1 cellular context compared by ENCODE assay signal in genomic region chr1:23825076-23825761, GRCh38.
A peak's percentile ranks its signal among the peaks of the same experiment; 100 is the strongest.
TF ChIP-seq lines count a peak whose summit lies in the region.

Gene HMGCL (minus strand): TSS chr1:23825429. CDS start chr1:23825415, 14 bp downstream.

TF ChIP-seq in HepG2, 621 proteins besides CTCF, POLR2A, EP300 and RAD21 (continued from another document and continues in another):
- TF ChIP-seq, protein P1, sequence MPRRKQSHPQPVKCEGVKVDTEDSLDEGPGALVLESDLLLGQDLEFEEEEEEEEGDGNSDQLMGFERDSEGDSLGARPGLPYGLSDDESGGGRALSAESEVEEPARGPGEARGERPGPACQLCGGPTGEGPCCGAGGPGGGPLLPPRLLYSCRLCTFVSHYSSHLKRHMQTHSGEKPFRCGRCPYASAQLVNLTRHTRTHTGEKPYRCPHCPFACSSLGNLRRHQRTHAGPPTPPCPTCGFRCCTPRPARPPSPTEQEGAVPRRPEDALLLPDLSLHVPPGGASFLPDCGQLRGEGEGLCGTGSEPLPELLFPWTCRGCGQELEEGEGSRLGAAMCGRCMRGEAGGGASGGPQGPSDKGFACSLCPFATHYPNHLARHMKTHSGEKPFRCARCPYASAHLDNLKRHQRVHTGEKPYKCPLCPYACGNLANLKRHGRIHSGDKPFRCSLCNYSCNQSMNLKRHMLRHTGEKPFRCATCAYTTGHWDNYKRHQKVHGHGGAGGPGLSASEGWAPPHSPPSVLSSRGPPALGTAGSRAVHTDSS (CRISPR knock-in tag; conservative IDR thresholded peaks at IDR 0.05), result peak; percentile 39; the same call in 1 of the 2 replicates
- TF ChIP-seq RFX5 (IDR thresholded peaks at IDR 0.05; ENCODE audit: low read depth, low read length) (no peak), ZNF883 (CRISPR knock-in tag; IDR thresholded peaks at IDR 0.05; ENCODE audit: not compliant biosample characterization) (peak; percentile 57), KDM6A (CRISPR knock-in tag; IDR thresholded peaks at IDR 0.05; ENCODE audit: low read depth) (0 out of 2 replicates have a peak, but pooled peaks have one; percentile 11), ZNF816 (CRISPR knock-in tag; IDR thresholded peaks at IDR 0.05; ENCODE audit: borderline replicate concordance) (no peak), ZFX (CRISPR knock-in tag; IDR thresholded peaks at IDR 0.05; ENCODE audit: low read depth) (peak; percentile 73), ZSCAN31 (CRISPR knock-in tag; IDR thresholded peaks at IDR 0.05; ENCODE audit: low read depth) (peak; percentile 93), BRCA1 (CRISPR knock-in tag; IDR thresholded peaks at IDR 0.05) (peak; percentile 74; the same call in 1 of the 2 replicates), GATAD1 (CRISPR knock-in tag; IDR thresholded peaks at IDR 0.05) (peak; percentile 96), MED1 (CRISPR knock-in tag; IDR thresholded peaks at IDR 0.05) (peak; percentile 85), NCOA1 (CRISPR knock-in tag; IDR thresholded peaks at IDR 0.05) (no peak), ZBTB43 (CRISPR knock-in tag; conservative IDR thresholded peaks at IDR 0.05) (peak; percentile 67; the same call in 1 of the 2 replicates), SOX5 (CRISPR knock-in tag; IDR thresholded peaks at IDR 0.05; ENCODE audit: borderline replicate concordance) (peak; percentile 30; the same call in 1 of the 2 replicates), HNRNPK (IDR thresholded peaks at IDR 0.05; ENCODE audit: low read depth, low read length, poor library complexity, severe bottlenecking) (peak; percentile 69), ZZZ3 (CRISPR knock-in tag; IDR thresholded peaks at IDR 0.05; ENCODE audit: borderline replicate concordance) (peak; percentile 69; the same call in 1 of the 2 replicates), GPN1 (CRISPR knock-in tag; IDR thresholded peaks at IDR 0.05; ENCODE audit: borderline replicate concordance) (no peak), ZNF510 (CRISPR knock-in tag; IDR thresholded peaks at IDR 0.05; ENCODE audit: low read depth) (peak; percentile 75; the same call in 1 of the 2 replicates), TEF (CRISPR knock-in tag; IDR thresholded peaks at IDR 0.05) (peak; percentile 69; the same call in 1 of the 2 replicates), HOXA5 (CRISPR knock-in tag; IDR thresholded peaks at IDR 0.05) (peak; percentile 93), PPARG (CRISPR knock-in tag; conservative IDR thresholded peaks at IDR 0.05) (0 out of 2 replicates have a peak, but pooled peaks have one; percentile 34), ZNF552 (CRISPR knock-in tag; IDR thresholded peaks at IDR 0.05; ENCODE audit: borderline replicate concordance) (peak; percentile 82; the same call in 1 of the 2 replicates), ZNF770 (CRISPR knock-in tag; IDR thresholded peaks at IDR 0.05) (0 out of 2 replicates have a peak, but pooled peaks have one; percentile 30), RARA (CRISPR knock-in tag; IDR thresholded peaks at IDR 0.05) (peak; percentile 45; the same call in 1 of the 2 replicates), BRD4 (CRISPR knock-in tag; IDR thresholded peaks at IDR 0.05) (peak; percentile 95), ZBTB3 (CRISPR knock-in tag; IDR thresholded peaks at IDR 0.05; ENCODE audit: borderline replicate concordance, low read depth) (0 out of 2 replicates have a peak, but pooled peaks have one; percentile 23), HNRNPLL (IDR thresholded peaks at IDR 0.05; ENCODE audit: low read depth, low read length, poor library complexity, severe bottlenecking) (peak; percentile 38), ZNF281 (CRISPR knock-in tag; IDR thresholded peaks at IDR 0.05; ENCODE audit: borderline replicate concordance) (peak; percentile 21; the same call in 1 of the 2 replicates), SMAD3 (CRISPR knock-in tag; IDR thresholded peaks at IDR 0.05) (peak; percentile 76; the same call in 1 of the 2 replicates), ZNF784 (CRISPR knock-in tag; IDR thresholded peaks at IDR 0.05; ENCODE audit: borderline replicate concordance) (peak; percentile 72; the same call in 1 of the 2 replicates), BORCS8-MEF2B (CRISPR knock-in tag; IDR thresholded peaks at IDR 0.05) (peak; percentile 87), TBL1XR1 (IDR thresholded peaks at IDR 0.05; ENCODE audit: borderline replicate concordance, low read length, partially characterized antibody) (no peak), ZNF747 (CRISPR knock-in tag; IDR thresholded peaks at IDR 0.05; ENCODE audit: borderline replicate concordance) (0 out of 2 replicates have a peak, but pooled peaks have one; percentile 76), EEA1 (CRISPR knock-in tag; IDR thresholded peaks at IDR 0.05; ENCODE audit: borderline replicate concordance) (no peak)
- TF ChIP-seq, protein P2, sequence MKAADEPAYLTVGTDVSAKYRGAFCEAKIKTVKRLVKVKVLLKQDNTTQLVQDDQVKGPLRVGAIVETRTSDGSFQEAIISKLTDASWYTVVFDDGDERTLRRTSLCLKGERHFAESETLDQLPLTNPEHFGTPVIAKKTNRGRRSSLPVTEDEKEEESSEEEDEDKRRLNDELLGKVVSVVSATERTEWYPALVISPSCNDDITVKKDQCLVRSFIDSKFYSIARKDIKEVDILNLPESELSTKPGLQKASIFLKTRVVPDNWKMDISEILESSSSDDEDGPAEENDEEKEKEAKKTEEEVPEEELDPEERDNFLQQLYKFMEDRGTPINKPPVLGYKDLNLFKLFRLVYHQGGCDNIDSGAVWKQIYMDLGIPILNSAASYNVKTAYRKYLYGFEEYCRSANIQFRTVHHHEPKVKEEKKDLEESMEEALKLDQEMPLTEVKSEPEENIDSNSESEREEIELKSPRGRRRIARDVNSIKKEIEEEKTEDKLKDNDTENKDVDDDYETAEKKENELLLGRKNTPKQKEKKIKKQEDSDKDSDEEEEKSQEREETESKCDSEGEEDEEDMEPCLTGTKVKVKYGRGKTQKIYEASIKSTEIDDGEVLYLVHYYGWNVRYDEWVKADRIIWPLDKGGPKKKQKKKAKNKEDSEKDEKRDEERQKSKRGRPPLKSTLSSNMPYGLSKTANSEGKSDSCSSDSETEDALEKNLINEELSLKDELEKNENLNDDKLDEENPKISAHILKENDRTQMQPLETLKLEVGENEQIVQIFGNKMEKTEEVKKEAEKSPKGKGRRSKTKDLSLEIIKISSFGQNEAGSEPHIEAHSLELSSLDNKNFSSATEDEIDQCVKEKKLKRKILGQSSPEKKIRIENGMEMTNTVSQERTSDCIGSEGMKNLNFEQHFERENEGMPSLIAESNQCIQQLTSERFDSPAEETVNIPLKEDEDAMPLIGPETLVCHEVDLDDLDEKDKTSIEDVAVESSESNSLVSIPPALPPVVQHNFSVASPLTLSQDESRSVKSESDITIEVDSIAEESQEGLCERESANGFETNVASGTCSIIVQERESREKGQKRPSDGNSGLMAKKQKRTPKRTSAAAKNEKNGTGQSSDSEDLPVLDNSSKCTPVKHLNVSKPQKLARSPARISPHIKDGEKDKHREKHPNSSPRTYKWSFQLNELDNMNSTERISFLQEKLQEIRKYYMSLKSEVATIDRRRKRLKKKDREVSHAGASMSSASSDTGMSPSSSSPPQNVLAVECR (CRISPR knock-in tag; IDR thresholded peaks at IDR 0.05; ENCODE audit: borderline replicate concordance), result peak; percentile 89
- TF ChIP-seq, protein P3, sequence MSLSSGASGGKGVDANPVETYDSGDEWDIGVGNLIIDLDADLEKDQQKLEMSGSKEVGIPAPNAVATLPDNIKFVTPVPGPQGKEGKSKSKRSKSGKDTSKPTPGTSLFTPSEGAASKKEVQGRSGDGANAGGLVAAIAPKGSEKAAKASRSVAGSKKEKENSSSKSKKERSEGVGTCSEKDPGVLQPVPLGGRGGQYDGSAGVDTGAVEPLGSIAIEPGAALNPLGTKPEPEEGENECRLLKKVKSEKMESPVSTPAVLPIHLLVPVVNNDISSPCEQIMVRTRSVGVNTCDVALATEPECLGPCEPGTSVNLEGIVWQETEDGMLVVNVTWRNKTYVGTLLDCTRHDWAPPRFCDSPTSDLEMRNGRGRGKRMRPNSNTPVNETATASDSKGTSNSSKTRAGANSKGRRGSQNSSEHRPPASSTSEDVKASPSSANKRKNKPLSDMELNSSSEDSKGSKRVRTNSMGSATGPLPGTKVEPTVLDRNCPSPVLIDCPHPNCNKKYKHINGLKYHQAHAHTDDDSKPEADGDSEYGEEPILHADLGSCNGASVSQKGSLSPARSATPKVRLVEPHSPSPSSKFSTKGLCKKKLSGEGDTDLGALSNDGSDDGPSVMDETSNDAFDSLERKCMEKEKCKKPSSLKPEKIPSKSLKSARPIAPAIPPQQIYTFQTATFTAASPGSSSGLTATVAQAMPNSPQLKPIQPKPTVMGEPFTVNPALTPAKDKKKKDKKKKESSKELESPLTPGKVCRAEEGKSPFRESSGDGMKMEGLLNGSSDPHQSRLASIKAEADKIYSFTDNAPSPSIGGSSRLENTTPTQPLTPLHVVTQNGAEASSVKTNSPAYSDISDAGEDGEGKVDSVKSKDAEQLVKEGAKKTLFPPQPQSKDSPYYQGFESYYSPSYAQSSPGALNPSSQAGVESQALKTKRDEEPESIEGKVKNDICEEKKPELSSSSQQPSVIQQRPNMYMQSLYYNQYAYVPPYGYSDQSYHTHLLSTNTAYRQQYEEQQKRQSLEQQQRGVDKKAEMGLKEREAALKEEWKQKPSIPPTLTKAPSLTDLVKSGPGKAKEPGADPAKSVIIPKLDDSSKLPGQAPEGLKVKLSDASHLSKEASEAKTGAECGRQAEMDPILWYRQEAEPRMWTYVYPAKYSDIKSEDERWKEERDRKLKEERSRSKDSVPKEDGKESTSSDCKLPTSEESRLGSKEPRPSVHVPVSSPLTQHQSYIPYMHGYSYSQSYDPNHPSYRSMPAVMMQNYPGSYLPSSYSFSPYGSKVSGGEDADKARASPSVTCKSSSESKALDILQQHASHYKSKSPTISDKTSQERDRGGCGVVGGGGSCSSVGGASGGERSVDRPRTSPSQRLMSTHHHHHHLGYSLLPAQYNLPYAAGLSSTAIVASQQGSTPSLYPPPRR (CRISPR knock-in tag; IDR thresholded peaks at IDR 0.05; ENCODE audit: borderline replicate concordance), result no peak
- TF ChIP-seq, protein P4, sequence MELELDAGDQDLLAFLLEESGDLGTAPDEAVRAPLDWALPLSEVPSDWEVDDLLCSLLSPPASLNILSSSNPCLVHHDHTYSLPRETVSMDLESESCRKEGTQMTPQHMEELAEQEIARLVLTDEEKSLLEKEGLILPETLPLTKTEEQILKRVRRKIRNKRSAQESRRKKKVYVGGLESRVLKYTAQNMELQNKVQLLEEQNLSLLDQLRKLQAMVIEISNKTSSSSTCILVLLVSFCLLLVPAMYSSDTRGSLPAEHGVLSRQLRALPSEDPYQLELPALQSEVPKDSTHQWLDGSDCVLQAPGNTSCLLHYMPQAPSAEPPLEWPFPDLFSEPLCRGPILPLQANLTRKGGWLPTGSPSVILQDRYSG (CRISPR knock-in tag; IDR thresholded peaks at IDR 0.05), result 0 out of 2 replicates have a peak, but pooled peaks have one; percentile 65
